In the genomic region with DNA sequence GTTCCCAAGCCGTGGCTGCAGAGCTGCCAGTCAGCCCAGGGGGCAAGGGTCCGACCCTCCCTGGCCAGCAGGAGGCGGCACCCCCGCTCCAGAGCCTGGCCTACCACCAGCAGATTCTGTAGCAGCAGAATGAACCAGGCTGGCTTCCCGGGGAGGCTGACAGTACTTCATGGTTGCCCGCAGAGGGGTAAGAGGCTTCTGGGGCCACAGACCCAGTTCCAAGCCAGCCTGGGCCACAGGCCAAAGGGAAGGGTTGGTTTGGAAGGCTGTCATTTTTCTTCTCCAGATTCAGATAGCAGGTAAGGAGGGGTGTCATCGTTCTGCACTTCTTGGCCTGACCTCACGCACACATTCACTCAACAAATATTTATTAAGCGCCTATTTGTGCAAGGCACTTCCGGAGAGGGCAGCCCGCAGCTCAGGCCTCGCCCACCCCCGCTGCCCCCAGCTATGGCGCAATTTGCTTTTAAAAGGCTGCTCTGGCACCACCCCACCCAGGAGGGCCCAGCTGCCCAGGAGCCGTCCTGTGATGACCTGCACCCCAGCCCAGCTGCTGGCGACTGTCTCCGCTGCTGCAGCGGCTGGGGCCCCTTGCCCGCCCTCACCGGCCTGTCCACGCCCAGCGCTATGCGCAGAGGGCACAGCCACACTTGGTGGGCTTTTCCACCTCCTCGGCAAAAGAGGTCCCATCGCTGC, we compare ENCODE assay signal across 18 cellular contexts.
DNase-seq lines count a peak whose midpoint lies in the region; TF ChIP-seq lines count a peak whose summit lies in the region.
"Had no signal": no experiment of that assay in that cellular context is flagged by ENCODE, and none has a peak within 500 bp of the region (broad histone marks: within the 10 kb centered on the region; RNA-seq: fewer than 3 reads in every experiment).

No MANE protein-coding gene starts in this region.

- no peaks in the 10 kb centered on the region for H3K36me3 ChIP-seq in liver (ENCODE audit: control insufficient read depth in 4 of 4, insufficient read depth in 3 of 4, low read depth in 1 of 4, low read length in 3 of 4)
- H3K36me3 ChIP-seq: ovary, SJCRH30, upper lobe of right lung had no signal

- DNase-seq in ELF-1 (ENCODE audit: low read depth, low spot score) = peak; percentile 57
- DNase-seq in HuH-7 (ENCODE audit: low spot score) = peak; percentile 49
- peak; percentile 75 for DNase-seq in amniotic epithelial cell (ENCODE audit: low read depth)
- no peak for DNase-seq in amniotic stem cell (lab: John Stamatoyannopoulos, UW)
- no peak for DNase-seq in kidney glomerular epithelial cell (lab: John Stamatoyannopoulos, UW)
- no peak for DNase-seq in COR-L47 (lab: John Stamatoyannopoulos, UW)
- no peak for DNase-seq in NCI-H82 (lab: John Stamatoyannopoulos, UW)
- DNase-seq: activated CD4-positive, alpha-beta T cell treated with anti-CD3 and anti-CD28 coated beads, Interleukin-2, amount 50 U/mL, for 4 hours; amygdala; MM.1S; mucosa of descending colon; NCI-H2107; ovary; SJCRH30; stimulated activated naive CD4-positive, alpha-beta T cell; upper lobe of right lung had no signal

- peak overlapping the region; percentile 16 to 28 for H3K27ac ChIP-seq in liver (ENCODE audit: low read depth in 1 of 2, low read length in 2 of 2)
- H3K27ac ChIP-seq: ovary, SJCRH30, upper lobe of right lung had no signal

- no peak for TF ChIP-seq CTCF in liver (IDR thresholded peaks at IDR 0.05; ENCODE audit: low read depth, low read length, missing input control)

- peaks cover 0 to 22% (median 13%) of the 10 kb centered on the region in 4 donors for H3K4me1 ChIP-seq in liver (ENCODE audit: control insufficient read depth in 4 of 4, insufficient read depth in 4 of 4, low read length in 3 of 4)
- H3K4me1 ChIP-seq: SJCRH30, upper lobe of right lung had no signal

- H3K27me3 ChIP-seq in liver (ENCODE audit: control insufficient read depth in 4 of 4, insufficient read depth in 4 of 4, low read length in 3 of 4) = no peaks in the 10 kb centered on the region
- H3K27me3 ChIP-seq: ovary, SJCRH30, upper lobe of right lung had no signal

- no peak overlapping the region for H3K4me3 ChIP-seq in liver (ENCODE audit: low read depth in 1 of 3, low read length in 3 of 3)
- H3K4me3 ChIP-seq: mucosa of descending colon, ovary, SJCRH30, smooth muscle cell, upper lobe of right lung had no signal

- no peak for TF ChIP-seq RAD21 in liver (IDR thresholded peaks at IDR 0.05)

- WGBS in liver = 65% methylated on average over 25 of the region's 25 CpGs

- peak overlapping the region in 1 of 2 donors; percentile 6 for H3K9ac ChIP-seq in liver (ENCODE audit: low read depth in 1 of 2, low read length in 2 of 2)

- no peaks in the 10 kb centered on the region for H3K9me3 ChIP-seq in liver (ENCODE audit: control insufficient read depth in 4 of 4, low read length in 3 of 4)
- H3K9me3 ChIP-seq: mucosa of descending colon, ovary, SJCRH30, upper lobe of right lung had no signal

TF ChIP-seq in liver, 16 proteins besides CTCF, POLR2A, EP300 and RAD21:
- TF ChIP-seq JUND (IDR thresholded peaks at IDR 0.05) (no peak), HNF4A (conservative IDR thresholded peaks at IDR 0.05) (peak; percentile 12 to 34), REST (IDR thresholded peaks at IDR 0.05) (no peak), SP1 (IDR thresholded peaks at IDR 0.05) (peak; percentile 41), RXRA (IDR thresholded peaks at IDR 0.05) (peak; percentile 34 to 41), FOXA2 (IDR thresholded peaks at IDR 0.05) (no peak), EGR1 (IDR thresholded peaks at IDR 0.05; ENCODE audit: low read depth in 2 of 2) (peak in 1 of 2 donors; percentile 41), HNF4G (IDR thresholded peaks at IDR 0.05) (no peak)

Comparison
In these comparisons a context has a peak if more than half of its experiments do, and no peak if none do; other contexts are left out.
1. DNase-seq: peak in ELF-1 (single experiment), HuH-7 (single experiment) and amniotic epithelial cell (single experiment); none in amniotic stem cell (single experiment), kidney glomerular epithelial cell (single experiment), COR-L47 (single experiment) and NCI-H82 (single experiment).